In genomic region chr9:114387678-114388431, GRCh38 we compare ENCODE assay signal across 8 cellular contexts. TPM values are rescaled to one million over a fixed set of nuclear protein-coding genes. Genes with fewer than 3 reads are reported as not detected.
DNase-seq lines count a peak whose midpoint lies in the region; ATAC-seq and TF ChIP-seq lines count a peak whose summit lies in the region.

TSS of gene AKNA (minus strand) at chr9:114387982. CDS start at chr9:114381333, 6,649 bp downstream.

- H3K9me2 ChIP-seq in PC-3 (replicated peaks; ENCODE audit: low read length): no peaks in the 10 kb centered on the region

- no peaks in the 10 kb centered on the region for H3K79me2 ChIP-seq in PC-3 (ENCODE audit: low read length)

- 30 to 36% methylated on average over 15 to 27 of the region's 27 CpGs for WGBS in testis, 2 donors

- BruUV-seq in PC-3 (replicated peaks; lab: Mats Ljungman, UMichigan): no TSS peak

- POLR2A ChIA-PET in RWPE1 (lab: Yijun Ruan, JAX; ENCODE audit: low non-redundant PET) (no interaction called here), PC-3 (lab: Charles Lee; ENCODE audit: unreplicated experiment) (no interaction called here)

- no peaks in the 10 kb centered on the region for H3K27me3 Mint-ChIP-seq in activated naive CD4-positive, alpha-beta T cell treated with anti-CD3 and anti-CD28 coated beads for 36 hours (ENCODE audit: low read depth)
- H3K27me3 Mint-ChIP-seq in osteocyte (ENCODE audit: unreplicated experiment): no peaks in the 10 kb centered on the region

- ATAC-seq in HG02763 (IDR thresholded peaks at IDR 0.05; ENCODE audit: unreplicated experiment): peak; percentile 30
- no peak for ATAC-seq in PC-3

- H4K20me1 ChIP-seq in PC-3 (ENCODE audit: low read length): no peaks in the 10 kb centered on the region

- H3K4me1 ChIP-seq in testis (peaks cover 42% of the 10 kb centered on the region), PC-3 (ENCODE audit: insufficient read depth, low read length) (peaks cover 26% of the 10 kb centered on the region)

- no peak within 1 kb of the TSS for H2AFZ ChIP-seq in PC-3 (ENCODE audit: low read length)

- no peak within 1 kb of the TSS for H3K9ac ChIP-seq in PC-3 (ENCODE audit: low read length)

- H3K9me3 ChIP-seq in testis (no peaks in the 10 kb centered on the region), PC-3 (ENCODE audit: low read length) (no peaks in the 10 kb centered on the region)

- H3K4me3 ChIP-seq in testis: peak within 1 kb of the TSS; percentile 48 to 60
- H3K4me3 ChIP-seq in PC-3 (ENCODE audit: low read length): no peak within 1 kb of the TSS

- peaks cover 66% of the 10 kb centered on the region for H3K4me1 Mint-ChIP-seq in activated naive CD4-positive, alpha-beta T cell treated with anti-CD3 and anti-CD28 coated beads for 36 hours (ENCODE audit: low read depth)
- peaks cover 66% of the 10 kb centered on the region for H3K4me1 Mint-ChIP-seq in osteocyte (ENCODE audit: unreplicated experiment)

- H3K36me3 ChIP-seq in testis (ENCODE audit: low read depth, missing control alignments) (no peaks in the 10 kb centered on the region), PC-3 (ENCODE audit: low read depth, low read length) (no peaks in the 10 kb centered on the region)

- no peak for TF ChIP-seq POLR2A in testis (IDR thresholded peaks at IDR 0.05)

- H3K36me3 Mint-ChIP-seq in activated naive CD4-positive, alpha-beta T cell treated with anti-CD3 and anti-CD28 coated beads for 36 hours (ENCODE audit: low read depth): peaks cover 54% of the 10 kb centered on the region
- peaks cover 8% of the 10 kb centered on the region for H3K36me3 Mint-ChIP-seq in osteocyte (ENCODE audit: unreplicated experiment)

- no peaks in the 10 kb centered on the region for H3K9me3 Mint-ChIP-seq in activated naive CD4-positive, alpha-beta T cell treated with anti-CD3 and anti-CD28 coated beads for 36 hours
- no peaks in the 10 kb centered on the region for H3K9me3 Mint-ChIP-seq in osteocyte (ENCODE audit: unreplicated experiment)

- H3K4me3 Mint-ChIP-seq in activated naive CD4-positive, alpha-beta T cell treated with anti-CD3 and anti-CD28 coated beads for 36 hours: peak within 1 kb of the TSS; percentile 97
- H3K4me3 Mint-ChIP-seq in osteocyte (ENCODE audit: unreplicated experiment): peak within 1 kb of the TSS; percentile 87

- H3K27ac ChIP-seq in RWPE1 (peak within 1 kb of the TSS; percentile 19), testis (peak within 1 kb of the TSS; percentile 88 to 92), PC-3 (ENCODE audit: low read length) (no peak within 1 kb of the TSS)

- CTCF ChIA-PET in RWPE1 (lab: Yijun Ruan, JAX) (interaction anchor here (1.2 kb wide), 1 partner anchor 17 kb away, joined by 4 read pairs; no protein-coding TSS in a partner anchor), PC-3 (lab: Charles Lee) (no interaction called here)
- CTCF ChIA-PET in activated naive CD4-positive, alpha-beta T cell treated with anti-CD3 and anti-CD28 coated beads for 36 hours (lab: Charles Lee): interaction anchor here (0.9 to 6.5 kb wide), 10 partner anchors 8 to 266 kb away, joined by 3 to 46 read pairs (median 5); no protein-coding TSS in a partner anchor

- intact Hi-C loops in activated naive CD4-positive, alpha-beta T cell treated with anti-CD3 and anti-CD28 coated beads for 36 hours (cut with micrococcal nuclease): loop anchor here (5.0 to 10.0 kb wide), 5 partner anchors 509 to 1113 kb away; partner anchors contain the start of genes CDC26 and PRPF4
- intact Hi-C loops in testis (cut with DNase I; ENCODE audit: low total_unique reads): no loop called here
- intact Hi-C loops in PC-3 (cut with micrococcal nuclease): no loop called here

- DNase-seq in GDM1 (lab: John Stamatoyannopoulos, UW) (peak; percentile 83), RWPE1 (ENCODE audit: low spot score) (no peak), globus pallidus (ENCODE audit: low spot score) (peak; percentile 73), osteocyte (ENCODE audit: extremely low spot score, unreplicated experiment) (peak; percentile 91), testis (peak; percentile 73), PC-3 (no peak)
- DNase-seq in activated naive CD4-positive, alpha-beta T cell treated with anti-CD3 and anti-CD28 coated beads for 36 hours: peak; percentile 88

- H3F3A ChIP-seq in PC-3 (ENCODE audit: low read length, unreplicated experiment): no peaks in the 10 kb centered on the region

- H3K27me3 ChIP-seq in testis (no peaks in the 10 kb centered on the region), PC-3 (ENCODE audit: low read length) (no peaks in the 10 kb centered on the region)

- H3K4me2 ChIP-seq in PC-3 (ENCODE audit: low read length): no peak within 1 kb of the TSS

- TF ChIP-seq CTCF in RWPE1 (conservative IDR thresholded peaks at IDR 0.05; ENCODE audit: low read depth) (no peak), osteocyte (IDR thresholded peaks at IDR 0.05) (no peak), testis (IDR thresholded peaks at IDR 0.05) (no peak), PC-3 (conservative IDR thresholded peaks at IDR 0.05; ENCODE audit: low read depth, low read length) (no peak)

- H3K27ac Mint-ChIP-seq in activated naive CD4-positive, alpha-beta T cell treated with anti-CD3 and anti-CD28 coated beads for 36 hours: peak within 1 kb of the TSS; percentile 100
- peak within 1 kb of the TSS; percentile 95 for H3K27ac Mint-ChIP-seq in osteocyte (ENCODE audit: unreplicated experiment)

RNA-seq across cellular contexts. Expression of gene AKNA, which starts in this region (rescaled TPM):
- 100 to 1,000 TPM; 107 to 118 TPM for total RNA-seq in activated naive CD4-positive, alpha-beta T cell treated with anti-CD3 and anti-CD28 coated beads for 36 hours
- 36.0 and 37.0 TPM in 2 replicates for total RNA-seq in osteocyte
- 10 to 100 TPM; 21.2 to 31.5 TPM for total RNA-seq in testis
- 20.6 TPM for polyA plus RNA-seq in testis (ENCODE audit: insufficient read depth, low read depth, low replicate concordance)
- total RNA-seq in PC-3 (2014; rRNA removed): 7.6 and 9.1 TPM in 2 replicates

Comparison
In these comparisons a context has a peak if more than half of its experiments do, and no peak if none do; other contexts are left out.
1. DNase-seq: peak in GDM1 (single experiment), activated naive CD4-positive, alpha-beta T cell treated with anti-CD3 and anti-CD28 coated beads for 36 hours (single experiment), globus pallidus (single experiment), osteocyte (single experiment) and testis (single experiment); none in RWPE1 (single experiment) and PC-3 (single experiment).